Comparison of ENCODE assay signal across 1 cellular context in genomic region chr3:87595798-87596197, GRCh38.
TF ChIP-seq lines count a peak whose summit lies in the region.

No MANE protein-coding gene starts in this region.

TF ChIP-seq in endothelial cell of umbilical vein, 7 proteins besides CTCF, POLR2A, EP300 and RAD21 (continued from another document):
- TF ChIP-seq EZH2 (IDR thresholded peaks at IDR 0.05; ENCODE audit: borderline replicate concordance, low read depth, low read length, severe bottlenecking) = no peak
- TF ChIP-seq POLR2AphosphoS5 (IDR thresholded peaks at IDR 0.05; ENCODE audit: insufficient read depth, low read depth, low read length) = no peak
